In the genomic region with DNA sequence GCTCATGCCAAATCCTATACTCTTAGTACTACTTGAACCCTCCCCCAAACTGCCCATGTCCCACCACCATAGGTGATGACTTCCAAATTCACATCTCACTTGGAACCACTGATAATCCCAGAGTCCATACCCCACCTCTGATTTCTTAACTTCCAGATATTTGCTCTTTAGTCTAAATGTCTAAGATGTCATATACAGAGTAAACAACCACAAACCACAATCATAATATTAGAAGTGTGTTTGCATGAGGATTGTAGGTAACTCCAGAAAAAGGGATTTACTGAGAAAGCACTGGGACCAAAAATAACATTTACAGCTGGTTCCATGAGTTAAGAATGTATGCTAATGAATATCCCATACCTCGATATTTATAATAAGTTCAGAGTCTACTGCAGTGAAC, we compare ENCODE assay signal across 5 cellular contexts.
"Had no signal": no experiment of that assay in that cellular context is flagged by ENCODE, and none has a peak within 500 bp of the region (broad histone marks: within the 10 kb centered on the region; RNA-seq: fewer than 3 reads in every experiment).

No MANE protein-coding gene starts in this region.

- DNase-seq: IMR-90, KBM-7 had no signal

- ATAC-seq: HepG2, K562 had no signal

- H3K27ac ChIP-seq: HL-60 had no signal

- H3K4me3 ChIP-seq: K562 had no signal
